ENCODE assay signal across 12 cellular contexts in the genomic region with DNA sequence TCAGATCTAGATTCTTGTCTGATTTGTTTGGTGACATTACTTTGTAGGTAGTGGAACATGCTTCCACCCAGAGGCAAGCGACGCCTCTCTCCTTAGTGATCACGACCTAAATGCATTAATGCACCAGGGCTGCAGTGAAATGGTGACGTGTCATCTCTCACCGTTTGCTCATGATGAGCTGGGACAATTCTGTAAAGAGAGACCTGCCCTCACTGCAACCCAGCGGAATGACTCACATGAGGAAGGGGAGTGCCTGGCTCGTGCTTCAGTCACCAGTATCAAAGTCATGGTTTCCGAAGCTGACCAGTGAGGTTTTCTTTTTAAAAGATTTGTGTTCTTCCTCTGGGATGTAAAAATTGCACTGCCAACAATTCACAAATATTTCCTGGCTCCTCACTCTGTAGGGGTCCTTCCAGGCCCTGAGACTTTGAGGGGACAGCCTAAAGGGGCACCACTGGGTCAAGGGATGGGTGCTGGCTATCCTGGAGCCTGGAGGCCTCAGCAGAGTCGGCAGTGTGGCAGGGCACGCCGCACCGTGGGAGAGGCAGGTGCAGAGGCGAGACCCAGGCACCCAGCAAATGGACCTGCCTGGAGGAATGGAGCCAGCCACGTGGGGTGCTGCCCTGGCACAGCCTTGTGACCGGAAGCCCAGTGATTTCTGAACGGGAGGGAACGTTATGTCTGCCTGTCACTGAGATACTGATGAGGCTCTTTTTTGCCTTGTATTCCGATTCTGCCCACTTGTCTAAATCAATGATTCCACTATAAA. TPM values are rescaled to one million over a fixed set of nuclear protein-coding genes. Genes with fewer than 3 reads are reported as not detected.
DNase-seq lines count a peak whose midpoint lies in the region; ATAC-seq and TF ChIP-seq lines count a peak whose summit lies in the region.
"Had no signal": no experiment of that assay in that cellular context is flagged by ENCODE, and none has a peak within 500 bp of the region (broad histone marks: within the 10 kb centered on the region; RNA-seq: fewer than 3 reads in every experiment).

No MANE protein-coding gene starts in this region.

- H3K36me3 ChIP-seq in adrenal gland (replicated peaks in 1 of 2): peaks cover 0 to 5% of the 10 kb centered on the region in 2 donors

- H3K9me3 ChIP-seq in adrenal gland (replicated peaks in 1 of 3): no peaks in the 10 kb centered on the region

- intact Hi-C loops in adrenal gland (cut with DNase I): no loop called here

- DNase-seq in activated CD4-positive, alpha-beta T cell treated with anti-CD3 and anti-CD28 coated beads, Interleukin-2, amount 50 U/mL, for 48 hours: peak; percentile 25 to 44
- DNase-seq in activated CD4-positive, alpha-beta T cell treated with anti-CD3 and anti-CD28 coated beads for 4 hours: no peak
- DNase-seq in NOMO-1 (lab: John Stamatoyannopoulos, UW; ENCODE audit: unreplicated experiment in 2 of 2) (peak; percentile 25 to 59), cerebellar cortex (ENCODE audit: low spot score) (peak; percentile 53), KG1 (lab: John Stamatoyannopoulos, UW) (no peak), adrenal gland (no peak)
- peak; percentile 35 for DNase-seq in stimulated activated CD8-positive, alpha-beta memory T cell treated with anti-CD3 and anti-CD28 coated beads, Interleukin-4, amount 100 ng/mL, for 48 hours
- DNase-seq: activated CD4-positive, alpha-beta T cell treated with anti-CD3 and anti-CD28 coated beads for 1 hour; endodermal cell; NCI-H2171 had no signal

- TF ChIP-seq POLR2A in adrenal gland (IDR thresholded peaks at IDR 0.05): no peak

- no peak overlapping the region for H3K4me3 ChIP-seq in adrenal gland

- no peak for TF ChIP-seq CTCF in adrenal gland (IDR thresholded peaks at IDR 0.05)

- no peak for ATAC-seq in GM21717 (IDR thresholded peaks at IDR 0.05; ENCODE audit: unreplicated experiment)

- H3K4me1 ChIP-seq in adrenal gland (replicated peaks in 1 of 2): no peaks in the 10 kb centered on the region

- H3K27me3 ChIP-seq in adrenal gland: no peaks in the 10 kb centered on the region

- no peak overlapping the region for H3K27ac ChIP-seq in adrenal gland

- 83 to 84% (median 84%) methylated on average over 13 to 18 of the region's 18 CpGs for WGBS in adrenal gland, 4 donors

RNA-seq across cellular contexts. Expression of gene QSOX2, which starts 17.3 kb away (rescaled TPM):
- 10 to 100 TPM in 4 of 8 donors, 1 to 10 TPM in 4; 6.4 to 14.3 (median 10.6) TPM for total RNA-seq in adrenal gland
- 10 to 100 TPM in 1 of 3 donors, 1 to 10 TPM in 2; 7.1 to 11.4 (median 7.6) TPM for polyA plus RNA-seq in adrenal gland

RNA-seq across cellular contexts. Expression of gene LHX3, which starts 23.4 kb away (rescaled TPM):
- not detected for total RNA-seq in adrenal gland
- polyA plus RNA-seq in adrenal gland: not detected
- total RNA-seq: endodermal cell had no signal
- polyA plus RNA-seq: BJ had no signal

Comparison
In these comparisons a context has a peak if more than half of its experiments do, and no peak if none do; other contexts are left out.
1. DNase-seq: peak in activated CD4-positive, alpha-beta T cell treated with anti-CD3 and anti-CD28 coated beads, Interleukin-2, amount 50 U/mL, for 48 hours (2 of 2), NOMO-1 (2 of 2), cerebellar cortex (single experiment) and stimulated activated CD8-positive, alpha-beta memory T cell treated with anti-CD3 and anti-CD28 coated beads, Interleukin-4, amount 100 ng/mL, for 48 hours (single experiment); none in activated CD4-positive, alpha-beta T cell treated with anti-CD3 and anti-CD28 coated beads for 4 hours (0 of 2), KG1 (single experiment) and adrenal gland (0 of 7).